Comparison of ENCODE assay signal across 11 cellular contexts in the genomic region with DNA sequence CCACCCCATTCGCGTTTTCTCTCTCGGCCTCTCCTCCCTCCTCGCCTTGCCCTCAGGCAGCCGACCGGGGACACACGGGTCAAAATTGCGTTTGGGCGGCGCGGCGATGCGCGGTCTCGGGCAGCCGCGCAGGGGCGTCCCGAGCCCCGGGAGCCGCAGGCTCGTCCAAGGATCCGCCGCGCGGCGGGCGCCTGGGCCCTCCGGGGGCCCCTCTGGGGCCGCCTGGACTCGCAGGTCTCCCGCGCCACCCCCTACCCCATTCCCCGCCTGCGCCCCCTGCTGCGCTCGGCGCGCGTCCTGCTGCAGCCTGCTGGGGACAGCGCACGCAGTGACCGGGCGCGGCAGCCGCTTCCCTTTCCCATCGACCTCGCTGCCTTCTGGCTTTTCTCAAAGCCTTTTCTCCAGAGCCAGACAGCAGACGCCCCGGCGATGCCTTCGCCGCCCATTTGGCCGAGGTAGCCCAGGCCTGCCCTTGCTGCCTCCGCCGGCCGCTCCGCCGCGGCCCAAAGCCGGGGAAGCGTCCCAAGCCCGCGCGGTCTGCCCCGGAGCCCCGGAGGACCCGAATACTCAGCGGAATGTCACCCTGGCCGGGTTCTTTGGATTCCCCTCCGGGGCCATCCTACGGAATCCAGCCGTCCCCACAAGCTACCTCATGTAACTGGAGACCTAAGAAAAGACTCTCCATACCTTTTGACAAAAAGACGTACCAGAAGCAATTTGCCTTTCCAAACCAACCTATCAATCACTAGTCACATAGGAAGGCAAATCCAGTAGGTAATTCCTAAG. TPM values are rescaled to one million over a fixed set of nuclear protein-coding genes. Genes with fewer than 3 reads are reported as not detected.
DNase-seq lines count a peak whose midpoint lies in the region; ATAC-seq and TF ChIP-seq lines count a peak whose summit lies in the region.
"Had no signal": no experiment of that assay in that cellular context is flagged by ENCODE, and none has a peak within 500 bp of the region (broad histone marks: within the 10 kb centered on the region; RNA-seq: fewer than 3 reads in every experiment).

No MANE protein-coding gene starts in this region.

- H2AFZ ChIP-seq in mammary epithelial cell (ENCODE audit: low read depth, low read length): no peak overlapping the region

- H3K4me1 ChIP-seq in mammary epithelial cell (ENCODE audit: insufficient read depth, low read length) (no peaks in the 10 kb centered on the region), right lobe of liver (peaks cover 0 to 10% (median 0%) of the 10 kb centered on the region in 4 donors), tibial artery (peaks cover 0 to 14% (median 9%) of the 10 kb centered on the region in 4 donors)

- peak overlapping the region; percentile 70 for H3K4me2 ChIP-seq in mammary epithelial cell (ENCODE audit: insufficient read depth, low read depth, low read length)

- CTCF ChIA-PET in activated CD4-positive, alpha-beta T cell treated with anti-CD3 and anti-CD28 coated beads for 36 hours (lab: Charles Lee): no interaction called here
- CTCF ChIA-PET in mammary epithelial cell (lab: Charles Lee; ENCODE audit: low non-redundant PET): no interaction called here

- H3K9me3 Mint-ChIP-seq in activated CD4-positive, alpha-beta T cell treated with anti-CD3 and anti-CD28 coated beads for 36 hours (ENCODE audit: low read depth): no peaks in the 10 kb centered on the region

- ATAC-seq in activated CD4-positive, alpha-beta T cell treated with anti-CD3 and anti-CD28 coated beads for 36 hours: no peak
- ATAC-seq in right lobe of liver (peak; percentile 34 to 66 (median 53)), HG02938 (IDR thresholded peaks at IDR 0.05; ENCODE audit: unreplicated experiment) (no peak)

- dilution Hi-C loops in mammary epithelial cell (cut with HindIII; ENCODE audit: low sequenced_read_pairs): no loop called here

- DNase-seq in activated CD4-positive, alpha-beta T cell treated with anti-CD3 and anti-CD28 coated beads for 36 hours: peak; percentile 30
- no peak for DNase-seq in activated CD4-positive, alpha-beta T cell treated with anti-CD3 and anti-CD28 coated beads, Interleukin-2, amount 50 U/mL, for 4 hours
- DNase-seq in mammary epithelial cell (no peak), right lobe of liver (no peak), tibial artery (no peak), cortex of kidney (lab: John Stamatoyannopoulos, UW) (no peak), NCI-H510A (lab: John Stamatoyannopoulos, UW) (no peak)
- DNase-seq: cerebellar nuclear complex, DND-41 had no signal

- POLR2A ChIA-PET in activated CD4-positive, alpha-beta T cell treated with anti-CD3 and anti-CD28 coated beads for 36 hours (lab: Charles Lee): no interaction called here

- H3K27ac Mint-ChIP-seq in activated CD4-positive, alpha-beta T cell treated with anti-CD3 and anti-CD28 coated beads for 36 hours: no peak overlapping the region

- peaks cover 64% of the 10 kb centered on the region for H3K27me3 Mint-ChIP-seq in activated CD4-positive, alpha-beta T cell treated with anti-CD3 and anti-CD28 coated beads for 36 hours

- H3K9me3 ChIP-seq in mammary epithelial cell (replicated peaks; ENCODE audit: insufficient read depth, low read length): no peaks in the 10 kb centered on the region
- H3K9me3 ChIP-seq in right lobe of liver: no peaks in the 10 kb centered on the region
- no peaks in the 10 kb centered on the region for H3K9me3 ChIP-seq in tibial artery

- H3K79me2 ChIP-seq in mammary epithelial cell (ENCODE audit: insufficient read depth, low read length): no peaks in the 10 kb centered on the region

- no peak overlapping the region for H3K27ac ChIP-seq in mammary epithelial cell (ENCODE audit: insufficient read depth, low read depth, low read length)
- H3K27ac ChIP-seq in right lobe of liver: no peak overlapping the region
- H3K27ac ChIP-seq in tibial artery: no peak overlapping the region

- H3K36me3 Mint-ChIP-seq in activated CD4-positive, alpha-beta T cell treated with anti-CD3 and anti-CD28 coated beads for 36 hours (ENCODE audit: low read depth): no peaks in the 10 kb centered on the region

- WGBS in mammary epithelial cell (ENCODE audit: low coverage, missing lambda C conversion rate): 6% methylated on average over 35 of the region's 74 CpGs
- 8% methylated on average over 17 of the region's 74 CpGs for WGBS in right lobe of liver (ENCODE audit: insufficient coverage, low coverage, low lambda C conversion rate, missing lambda C conversion rate)

- TF ChIP-seq POLR2A in right lobe of liver (IDR thresholded peaks at IDR 0.05): no peak

- H3K4me1 Mint-ChIP-seq in activated CD4-positive, alpha-beta T cell treated with anti-CD3 and anti-CD28 coated beads for 36 hours: peaks cover 11% of the 10 kb centered on the region

- H3K27me3 ChIP-seq in mammary epithelial cell (ENCODE audit: insufficient read depth, low read length): peaks cover 39% of the 10 kb centered on the region
- H3K27me3 ChIP-seq in right lobe of liver: no peaks in the 10 kb centered on the region
- peaks cover 0 to 41% of the 10 kb centered on the region in 2 donors for H3K27me3 ChIP-seq in tibial artery

- in situ Hi-C loops in mammary epithelial cell (cut with MboI; ENCODE audit: low sequenced_read_pairs in 2 of 2): no loop called here

- no TSS peak for BruUV-seq in mammary epithelial cell (replicated peaks; lab: Mats Ljungman, UMichigan)

- H3K9ac ChIP-seq in mammary epithelial cell (ENCODE audit: insufficient read depth, low read length): no peak overlapping the region

- no peaks in the 10 kb centered on the region for H3K36me3 ChIP-seq in mammary epithelial cell (ENCODE audit: insufficient read depth, low read length)
- H3K36me3 ChIP-seq in right lobe of liver: no peaks in the 10 kb centered on the region
- H3K36me3 ChIP-seq in tibial artery: no peaks in the 10 kb centered on the region

- intact Hi-C loops in activated CD4-positive, alpha-beta T cell treated with anti-CD3 and anti-CD28 coated beads for 36 hours (cut with DNase I, micrococcal nuclease): loop anchor here in 1 of 2 experiments (2.0 kb wide), 1 partner anchor 18 kb away; no protein-coding TSS in a partner anchor
- intact Hi-C loops in mammary epithelial cell (cut with micrococcal nuclease): no loop called here
- intact Hi-C loops in right lobe of liver (cut with DNase I): no loop called here
- intact Hi-C loops in tibial artery (cut with DNase I; ENCODE audit: low total_unique reads): no loop called here

- TF ChIP-seq CTCF in mammary epithelial cell (conservative IDR thresholded peaks at IDR 0.05 in 1 of 2, IDR thresholded peaks at IDR 0.05 in 1 of 2; ENCODE audit: extremely low read depth in 1 of 2, insufficient read depth in 1 of 2, low read depth in 1 of 2, low read length in 2 of 2): no peak
- TF ChIP-seq CTCF in right lobe of liver (IDR thresholded peaks at IDR 0.05): peak in 1 of 4 donors; percentile 9
- TF ChIP-seq CTCF in tibial artery (IDR thresholded peaks at IDR 0.05): no peak

- H3K4me3 ChIP-seq in mammary epithelial cell (replicated peaks in 1 of 3; ENCODE audit: insufficient read depth in 1 of 3, low read depth in 2 of 3, low read length in 3 of 3) (peak overlapping the region in 1 of 3 experiments; percentile 6), right lobe of liver (peak overlapping the region; percentile 22 to 40 (median 26)), tibial artery (peak overlapping the region; percentile 46 to 51)

- H3K4me3 Mint-ChIP-seq in activated CD4-positive, alpha-beta T cell treated with anti-CD3 and anti-CD28 coated beads for 36 hours: peak overlapping the region; percentile 20

- no peaks in the 10 kb centered on the region for H4K20me1 ChIP-seq in mammary epithelial cell (ENCODE audit: insufficient read depth, low read length)

RNA-seq across cellular contexts. Expression of a gene that starts 16.5 kb away (rescaled TPM):
- total RNA-seq in activated CD4-positive, alpha-beta T cell treated with anti-CD3 and anti-CD28 coated beads for 36 hours: not detected
- total RNA-seq in mammary epithelial cell (not detected), right lobe of liver (not detected)
- polyA plus RNA-seq in mammary epithelial cell: not detected
- not detected for polyA minus RNA-seq in mammary epithelial cell
- total RNA-seq: LHCN-M2 had no signal

Comparison
In these comparisons a context has a peak if more than half of its experiments do, and no peak if none do; other contexts are left out.
1. ATAC-seq: peak in right lobe of liver (4 of 4); none in activated CD4-positive, alpha-beta T cell treated with anti-CD3 and anti-CD28 coated beads for 36 hours (single experiment) and HG02938 (single experiment).